ENCODE assay signal across 31 cellular contexts in the genomic region with DNA sequence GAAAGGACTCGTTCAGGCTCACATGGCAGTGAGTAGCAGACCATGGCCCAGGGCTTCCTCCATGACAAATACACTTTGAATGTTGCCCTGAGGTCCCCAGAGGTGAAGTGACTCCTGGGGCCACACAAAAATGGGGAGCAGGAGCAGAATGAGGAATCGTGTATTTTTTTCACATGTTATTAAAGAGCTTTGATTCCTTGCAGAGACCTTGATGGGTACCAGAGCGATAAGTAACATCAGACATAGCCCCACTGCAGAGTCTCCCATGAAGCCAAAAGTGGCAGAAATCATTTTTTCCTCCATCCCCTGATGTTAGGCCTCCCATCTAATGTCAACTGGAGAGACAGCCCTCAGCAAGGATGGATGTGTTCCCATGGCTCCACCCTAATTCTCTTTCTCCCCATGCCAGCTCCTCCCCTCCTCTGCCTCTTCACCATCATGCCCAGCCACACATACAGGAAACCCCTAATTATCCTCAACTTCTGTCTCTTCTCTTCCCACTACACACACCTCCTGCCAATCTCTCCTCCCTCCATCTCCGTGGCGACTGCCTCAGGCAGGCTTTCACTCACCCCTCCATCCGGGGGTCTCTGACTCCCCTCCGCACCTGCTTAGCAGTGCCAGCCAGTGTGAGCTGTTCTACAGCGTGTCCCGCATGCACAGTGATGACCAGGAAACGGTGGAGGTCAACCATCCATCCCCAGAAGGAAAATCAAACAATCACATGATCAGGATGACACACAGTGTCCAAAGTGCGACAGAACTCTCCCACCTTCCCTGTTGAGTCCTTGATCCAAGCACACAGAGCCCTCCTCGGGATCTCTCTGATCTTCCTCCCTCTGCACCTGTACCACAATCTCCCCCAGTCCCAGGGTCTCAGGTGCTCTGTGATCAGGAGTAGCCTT. TPM values are rescaled to one million over a fixed set of nuclear protein-coding genes. Genes with fewer than 3 reads are reported as not detected.
DNase-seq lines count a peak whose midpoint lies in the region; ATAC-seq and TF ChIP-seq lines count a peak whose summit lies in the region.
"Had no signal": no experiment of that assay in that cellular context is flagged by ENCODE, and none has a peak within 500 bp of the region (broad histone marks: within the 10 kb centered on the region; RNA-seq: fewer than 3 reads in every experiment).

No MANE protein-coding gene starts in this region.

- 30% methylated on average over 10 of the region's 12 CpGs for WGBS in right lobe of liver (ENCODE audit: insufficient coverage, low coverage, low lambda C conversion rate, missing lambda C conversion rate)
- whole genome bisulfite sequencing in GM23248 (ENCODE audit: low coverage in 1 of 2, low lambda C conversion rate in 2 of 2, missing lambda C conversion rate in 2 of 2), 2 experiments = 60% methylated on average over 12 of the region's 12 CpGs

- intact Hi-C loops in A673 (cut with micrococcal nuclease; ENCODE audit: unreplicated experiment) (no loop called here), right lobe of liver (cut with DNase I) (no loop called here)

- in situ Hi-C loops in GM23248 (cut with MboI) = no loop called here

- H3K27me3 ChIP-seq in A673 (replicated peaks; ENCODE audit: insufficient read depth, low read depth, low read length, poor library complexity) = no peaks in the 10 kb centered on the region
- no peaks in the 10 kb centered on the region for H3K27me3 ChIP-seq in right lobe of liver
- peaks cover 11% of the 10 kb centered on the region; the same call in 1 of the 2 replicates for H3K27me3 ChIP-seq in GM23248 (replicated peaks; ENCODE audit: insufficient read depth)
- H3K27me3 ChIP-seq: BLaER1 treated with 17β-estradiol and CSF1 and Interleukin-3, amounts not matched to agents 10 nM and 100 nM; gastroesophageal sphincter; ovary; upper lobe of right lung had no signal

- no peak overlapping the region for H3K27ac Mint-ChIP-seq in WTC11
- H3K27ac Mint-ChIP-seq: activated CD8-positive, alpha-beta T cell treated with anti-CD3 and anti-CD28 coated beads for 36 hours; activated naive CD4-positive, alpha-beta T cell treated with anti-CD3 and anti-CD28 coated beads, Interleukin-2, amount 50 U/mL, for 72 hours; activated T-helper 2 cell treated with anti-CD3 and anti-CD28 coated beads, Interferon-gamma antibody, Interleukin-2, Interleukin-4, amounts not matched to agents 10 μg/mL and 5 μg/mL and 100 μg/mL, durations not matched to agents 14 hours and 24 hours and 36 hours; immature natural killer cell; mesothelial cell of epicardium; stimulated activated memory B cell treated with anti-CD40 and anti-IgM and Interleukin-4, amounts not matched to agents 10 μg/mL and 1 μg/mL and 100 μg/mL, for 72 hours had no signal

- no peak overlapping the region for H3K4me2 ChIP-seq in GM23248 (ENCODE audit: unreplicated experiment)

- DNase-seq in A673 (ENCODE audit: low spot score) (peak; percentile 17), NCI-H1105 treated with DMSO at 0.1 percent for 48 hours (lab: John Stamatoyannopoulos, UW) (peak; percentile 1), WTC11 (ENCODE audit: low spot score) (no peak), right lobe of liver (peak in 1 of 3 donors; percentile 31), NCI-H2029 treated with DMSO at 0.1 percent for 48 hours (lab: John Stamatoyannopoulos, UW) (no peak), GM23248 (no peak)
- DNase-seq in activated T-cell treated with anti-CD3 and anti-CD28 coated beads, Interleukin-2, amount 50 U/mL, for 1 hour = no peak
- DNase-seq: activated CD8-positive, alpha-beta T cell treated with anti-CD3 and anti-CD28 coated beads for 36 hours; aorta; caudate nucleus; dermis blood vessel endothelial cell; DND-41; hippocampal formation; immature natural killer cell; MM.1S; naive thymus-derived CD8-positive, alpha-beta T cell; NCI-H146; NCI-H2171; NCI-H526; ovary; stimulated activated CD4-positive, alpha-beta T cell treated with anti-CD3 and anti-CD28 coated beads, Interleukin-4, amount 100 ng/mL, for 1 hour; substantia nigra; T-helper 2 cell; upper lobe of right lung had no signal

- no peak overlapping the region for H3K9ac ChIP-seq in GM23248
- H3K9ac ChIP-seq: BLaER1 treated with 17β-estradiol and CSF1 and Interleukin-3, amounts not matched to agents 10 nM and 100 nM had no signal

- no TSS peak for BruUV-seq in A673 (replicated peaks; lab: Mats Ljungman, UMichigan)

- H3K36me3 Mint-ChIP-seq in WTC11 = no peaks in the 10 kb centered on the region
- H3K36me3 Mint-ChIP-seq: activated naive CD4-positive, alpha-beta T cell treated with anti-CD3 and anti-CD28 coated beads, Interleukin-2, amount 50 U/mL, for 72 hours; immature natural killer cell; naive thymus-derived CD8-positive, alpha-beta T cell; stimulated activated memory B cell treated with anti-CD40 and anti-IgM and Interleukin-4, amounts not matched to agents 10 μg/mL and 1 μg/mL and 100 μg/mL, for 72 hours had no signal

- H3K4me3 ChIP-seq in A673 (ENCODE audit: low read depth, low read length, poor library complexity, severe bottlenecking) = no peak overlapping the region
- no peak overlapping the region for H3K4me3 ChIP-seq in right lobe of liver
- H3K4me3 ChIP-seq in GM23248 = no peak overlapping the region
- H3K4me3 ChIP-seq: BLaER1 treated with 17β-estradiol and CSF1 and Interleukin-3, amounts not matched to agents 10 nM and 100 nM; gastroesophageal sphincter; ovary; upper lobe of right lung had no signal

- H3K27ac ChIP-seq in A673 (ENCODE audit: low read depth, low read length, poor library complexity, severe bottlenecking) (no peak overlapping the region), right lobe of liver (no peak overlapping the region), GM23248 (no peak overlapping the region)
- H3K27ac ChIP-seq: BLaER1 treated with 17β-estradiol and CSF1 and Interleukin-3, amounts not matched to agents 10 nM and 100 nM; gastroesophageal sphincter; ovary; upper lobe of right lung had no signal

- no peaks in the 10 kb centered on the region for H3K36me3 ChIP-seq in A673 (ENCODE audit: insufficient read depth, low read length, poor library complexity, severe bottlenecking)
- no peaks in the 10 kb centered on the region for H3K36me3 ChIP-seq in right lobe of liver
- H3K36me3 ChIP-seq in GM23248 (ENCODE audit: low read depth) = no peaks in the 10 kb centered on the region
- H3K36me3 ChIP-seq: BLaER1 treated with 17β-estradiol and CSF1 and Interleukin-3, amounts not matched to agents 10 nM and 100 nM; gastroesophageal sphincter; ovary; upper lobe of right lung had no signal

- H3K4me1 ChIP-seq in A673 (ENCODE audit: insufficient read depth, low read length, poor library complexity, severe bottlenecking) (peaks cover 13% of the 10 kb centered on the region), right lobe of liver (no peaks in the 10 kb centered on the region), GM23248 (ENCODE audit: insufficient read depth) (no peaks in the 10 kb centered on the region)
- H3K4me1 ChIP-seq: gastroesophageal sphincter, upper lobe of right lung had no signal

- H3F3A ChIP-seq in GM23248 (ENCODE audit: insufficient read depth) = peaks cover 4% of the 10 kb centered on the region; the same call in 1 of the 2 replicates

- H3K9me3 Mint-ChIP-seq in WTC11 = peaks cover 10% of the 10 kb centered on the region
- H3K9me3 Mint-ChIP-seq: activated naive CD4-positive, alpha-beta T cell treated with anti-CD3 and anti-CD28 coated beads, Interleukin-2, amount 50 U/mL, for 72 hours; activated T-helper 2 cell treated with anti-CD3 and anti-CD28 coated beads, Interferon-gamma antibody, Interleukin-2, Interleukin-4, amounts not matched to agents 10 μg/mL and 5 μg/mL and 100 μg/mL, durations not matched to agents 14 hours and 24 hours and 36 hours; immature natural killer cell had no signal

- no peaks in the 10 kb centered on the region for H4K20me1 ChIP-seq in GM23248 (ENCODE audit: insufficient read depth)
- H4K20me1 ChIP-seq: BLaER1 treated with 17β-estradiol and CSF1 and Interleukin-3, amounts not matched to agents 10 nM and 100 nM had no signal

- H3K79me2 ChIP-seq in GM23248 (ENCODE audit: insufficient read depth) = no peaks in the 10 kb centered on the region

- CTCF ChIA-PET in A673 (lab: Charles Lee) (no interaction called here), WTC11 (lab: Charles Lee) (no interaction called here)

- ATAC-seq in WTC11 (no peak), right lobe of liver (peak in 3 of 4 donors; percentile 34 to 97 (median 65)), HG02763 (IDR thresholded peaks at IDR 0.05; ENCODE audit: unreplicated experiment) (no peak)
- ATAC-seq: activated CD8-positive, alpha-beta T cell treated with anti-CD3 and anti-CD28 coated beads for 36 hours; activated naive CD4-positive, alpha-beta T cell treated with anti-CD3 and anti-CD28 coated beads, Interleukin-2, amount 50 U/mL, for 72 hours; gastroesophageal sphincter; naive thymus-derived CD8-positive, alpha-beta T cell; stimulated activated memory B cell treated with anti-CD40 and anti-IgM and Interleukin-4, amounts not matched to agents 10 μg/mL and 1 μg/mL and 100 μg/mL, for 72 hours; upper lobe of right lung had no signal

- POLR2A ChIA-PET in A673 (lab: Charles Lee; ENCODE audit: low non-redundant PET) (no interaction called here), WTC11 (lab: Charles Lee) (no interaction called here)

- TF ChIP-seq POLR2A in right lobe of liver (IDR thresholded peaks at IDR 0.05) = no peak

- H3K9me3 ChIP-seq in A673 (ENCODE audit: low read depth, low read length, poor library complexity, severe bottlenecking) (no peaks in the 10 kb centered on the region), right lobe of liver (no peaks in the 10 kb centered on the region), GM23248 (ENCODE audit: low read depth) (no peaks in the 10 kb centered on the region)
- H3K9me3 ChIP-seq: gastroesophageal sphincter, ovary, upper lobe of right lung had no signal

- H2AFZ ChIP-seq in GM23248 = no peak overlapping the region

- H3K4me3 Mint-ChIP-seq in WTC11 = no peak overlapping the region
- H3K4me3 Mint-ChIP-seq: activated CD8-positive, alpha-beta T cell treated with anti-CD3 and anti-CD28 coated beads for 36 hours; immature natural killer cell; mesothelial cell of epicardium; naive thymus-derived CD8-positive, alpha-beta T cell; stimulated activated memory B cell treated with anti-CD40 and anti-IgM and Interleukin-4, amounts not matched to agents 10 μg/mL and 1 μg/mL and 100 μg/mL, for 72 hours had no signal

- no peaks in the 10 kb centered on the region for H3K4me1 Mint-ChIP-seq in WTC11
- H3K4me1 Mint-ChIP-seq: immature natural killer cell; stimulated activated memory B cell treated with anti-CD40 and anti-IgM and Interleukin-4, amounts not matched to agents 10 μg/mL and 1 μg/mL and 100 μg/mL, for 72 hours had no signal

- H3K9me2 ChIP-seq in GM23248 (ENCODE audit: insufficient read depth) = no peaks in the 10 kb centered on the region

- peaks cover 2% of the 10 kb centered on the region for H3K27me3 Mint-ChIP-seq in WTC11 (ENCODE audit: low read depth)

- TF ChIP-seq CTCF in A673 (conservative IDR thresholded peaks at IDR 0.05; ENCODE audit: low read depth, low read length) (no peak), WTC11 (IDR thresholded peaks at IDR 0.05) (no peak), right lobe of liver (IDR thresholded peaks at IDR 0.05) (no peak)

RNA-seq across cellular contexts. Expression of gene SSUH2, which starts 7.1 kb away (rescaled TPM):
- total RNA-seq in A673 (2021) = 2.5 and 3.6 TPM in 2 replicates
- total RNA-seq in WTC11 (2021) = 0.44 to 0.94 TPM (median 0.57 TPM) in 3 replicates
- total RNA-seq in right lobe of liver = 1 to 10 TPM in 4 of 6 experiments, under 1 TPM in 1, not detected in 1; 0.09 to 2.0 (median 1.1) TPM
- total RNA-seq in GM23248 (2014; rRNA removed; shearing (Covaris generic)) = 0.13 and 0.76 TPM in 2 replicates
- 0.18 TPM in 1 of 2 replicates, not detected in the other for polyA plus RNA-seq in GM23248 (2016; fragmentation: Nextera tagmentation; extraction: Ambion mirVana)
- total RNA-seq: dermis blood vessel endothelial cell; naive thymus-derived CD8-positive, alpha-beta T cell; upper lobe of right lung had no signal
- polyA plus RNA-seq: immature natural killer cell; naive thymus-derived CD8-positive, alpha-beta T cell had no signal

Comparison
In these comparisons a context has a peak if more than half of its experiments do, and no peak if none do; other contexts are left out.
1. DNase-seq: peak in A673 (single experiment) and NCI-H1105 treated with DMSO at 0.1 percent for 48 hours (single experiment); none in WTC11 (single experiment), NCI-H2029 treated with DMSO at 0.1 percent for 48 hours (single experiment), activated T-cell treated with anti-CD3 and anti-CD28 coated beads, Interleukin-2, amount 50 U/mL, for 1 hour (single experiment) and GM23248 (single experiment).
2. ATAC-seq: peak in right lobe of liver (3 of 4); none in WTC11 (single experiment) and HG02763 (single experiment).